In the genomic region with DNA sequence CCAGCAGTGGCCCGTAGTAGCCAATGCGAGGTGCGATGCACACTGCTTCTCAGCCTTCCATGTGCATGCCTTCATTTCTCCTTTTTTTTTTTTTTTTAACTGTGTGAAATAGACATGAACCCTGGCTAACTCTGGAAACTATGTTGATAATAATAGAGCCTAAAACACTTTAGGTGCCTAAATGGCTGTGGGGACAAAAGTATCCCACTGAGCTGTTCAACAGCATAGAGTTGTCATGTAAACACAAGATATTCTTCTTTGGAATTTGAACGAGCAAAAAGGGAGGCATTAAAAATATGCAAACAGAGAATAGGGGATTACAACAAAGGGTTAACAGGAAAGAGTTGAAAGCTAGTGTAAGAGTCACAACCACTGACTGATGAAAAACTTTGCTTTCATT, we compare ENCODE assay signal across 24 cellular contexts.
"Had no signal": no experiment of that assay in that cellular context is flagged by ENCODE, and none has a peak within 500 bp of the region (broad histone marks: within the 10 kb centered on the region; RNA-seq: fewer than 3 reads in every experiment).

No MANE protein-coding gene starts in this region.

- H3K9me3 Mint-ChIP-seq: nephron had no signal

- H3K4me1 ChIP-seq: esophagus muscularis mucosa, gastroesophageal sphincter, psoas muscle, right lobe of liver, tibial artery, upper lobe of left lung, vagina had no signal

- ATAC-seq: effector memory CD8-positive, alpha-beta T cell; gastroesophageal sphincter; left colon; left ventricle myocardium superior; psoas muscle; right lobe of liver; stimulated activated memory B cell treated with anti-CD40 and anti-IgM and Interleukin-4, amounts not matched to agents 10 μg/mL and 1 μg/mL and 100 μg/mL, for 72 hours had no signal

- H3K27me3 ChIP-seq: esophagus muscularis mucosa, gastroesophageal sphincter, neutrophil, right lobe of liver, tibial artery, upper lobe of left lung, vagina had no signal

- H3K9me3 ChIP-seq: esophagus muscularis mucosa, gastroesophageal sphincter, neutrophil, psoas muscle, right lobe of liver, tibial artery, upper lobe of left lung, vagina had no signal

- H3K4me1 Mint-ChIP-seq: naive B cell; nephron; stimulated activated memory B cell treated with anti-CD40 and anti-IgM and Interleukin-4, amounts not matched to agents 10 μg/mL and 1 μg/mL and 100 μg/mL, for 72 hours had no signal

- H3K36me3 ChIP-seq: esophagus muscularis mucosa, gastroesophageal sphincter, neutrophil, right lobe of liver, tibial artery, upper lobe of left lung, vagina had no signal

- H3K4me3 Mint-ChIP-seq: dendritic cell treated with granulocyte-macrophage colony-stimulating factor and Interleukin-4, amounts not matched to agents 40 ng/mL and 50 ng/mL, for 4 days; effector memory CD8-positive, alpha-beta T cell; nephron; stimulated activated memory B cell treated with anti-CD40 and anti-IgM and Interleukin-4, amounts not matched to agents 10 μg/mL and 1 μg/mL and 100 μg/mL, for 72 hours; stimulated activated naive CD8-positive, alpha-beta T cell treated with anti-CD3 and anti-CD28 coated beads, Interleukin-15, Interleukin-2, amounts not matched to agents 100 ng/mL and 50 ng/mL, for 24 hours had no signal

- H3K4me3 ChIP-seq: esophagus muscularis mucosa, gastroesophageal sphincter, lung, psoas muscle, right lobe of liver, tibial artery, upper lobe of left lung, vagina had no signal

- H3K27me3 Mint-ChIP-seq: dendritic cell treated with granulocyte-macrophage colony-stimulating factor and Interleukin-4, amounts not matched to agents 40 ng/mL and 50 ng/mL, for 4 days; effector memory CD8-positive, alpha-beta T cell; naive B cell; stimulated activated memory B cell treated with anti-CD40 and anti-IgM and Interleukin-4, amounts not matched to agents 10 μg/mL and 1 μg/mL and 100 μg/mL, for 72 hours; stimulated activated naive CD8-positive, alpha-beta T cell treated with anti-CD3 and anti-CD28 coated beads, Interleukin-15, Interleukin-2, amounts not matched to agents 100 ng/mL and 50 ng/mL, for 24 hours had no signal

- H3K27ac ChIP-seq: epithelial cell of prostate, esophagus muscularis mucosa, gastroesophageal sphincter, neutrophil, psoas muscle, right lobe of liver, tibial artery, upper lobe of left lung, vagina had no signal

- DNase-seq: effector memory CD8-positive, alpha-beta T cell; glutamatergic neuron; left colon; left ventricle myocardium superior; mesenchymal stem cell; naive B cell; psoas muscle; retina; right lobe of liver; stimulated activated CD4-positive, alpha-beta T cell treated with anti-CD3 and anti-CD28 coated beads, Interleukin-15, amount 100 ng/mL, for 24 hours; stimulated activated CD4-positive, alpha-beta T cell treated with anti-CD3 and anti-CD28 coated beads, Interleukin-1b, Interleukin-23, amount 100 ng/mL, for 48 hours; stimulated activated CD4-positive, alpha-beta T cell treated with anti-CD3 and anti-CD28 coated beads, Interleukin-4, amount 100 ng/mL, for 24 hours; tibial artery; upper lobe of left lung had no signal

- H3K27ac Mint-ChIP-seq: dendritic cell treated with granulocyte-macrophage colony-stimulating factor and Interleukin-4, amounts not matched to agents 40 ng/mL and 50 ng/mL, for 4 days; effector memory CD8-positive, alpha-beta T cell; naive B cell; stimulated activated memory B cell treated with anti-CD40 and anti-IgM and Interleukin-4, amounts not matched to agents 10 μg/mL and 1 μg/mL and 100 μg/mL, for 72 hours; stimulated activated naive CD8-positive, alpha-beta T cell treated with anti-CD3 and anti-CD28 coated beads, Interleukin-15, Interleukin-2, amounts not matched to agents 100 ng/mL and 50 ng/mL, for 24 hours had no signal
